25 cellular contexts compared by ENCODE assay signal in genomic region chr11:119982517-119983239, GRCh38.
DNase-seq lines count a peak whose midpoint lies in the region; ATAC-seq and TF ChIP-seq lines count a peak whose summit lies in the region.
"Had no signal": no experiment of that assay in that cellular context is flagged by ENCODE, and none has a peak within 500 bp of the region (broad histone marks: within the 10 kb centered on the region; RNA-seq: fewer than 3 reads in every experiment).

No MANE protein-coding gene starts in this region.

- H3K4me1 ChIP-seq in fibroblast of lung (ENCODE audit: control insufficient read depth, extremely low read depth, insufficient read depth, low read length) (no peaks in the 10 kb centered on the region), osteoblast (ENCODE audit: insufficient read depth, low read length) (no peaks in the 10 kb centered on the region)
- H3K4me1 ChIP-seq: heart right ventricle, stomach, upper lobe of left lung had no signal

- H4K20me1 ChIP-seq in fibroblast of lung (ENCODE audit: control insufficient read depth, extremely low read depth, insufficient read depth, low read length) = no peaks in the 10 kb centered on the region
- no peaks in the 10 kb centered on the region for H4K20me1 ChIP-seq in osteoblast (ENCODE audit: insufficient read depth, low read length)

- H3K9ac ChIP-seq in fibroblast of lung (ENCODE audit: insufficient read depth, low read length) = no peak overlapping the region
- H3K9ac ChIP-seq: neural progenitor cell had no signal

- DNase-seq in DMS 273 (lab: John Stamatoyannopoulos, UW; ENCODE audit: unreplicated experiment) (peak; percentile 22), DMS 273 treated with DMSO at 0.1 percent for 48 hours (lab: John Stamatoyannopoulos, UW) (no peak), NCI-H1694 treated with DMSO at 0.1 percent for 48 hours (lab: John Stamatoyannopoulos, UW) (peak; percentile 5), fibroblast of lung (ENCODE audit: low read depth in 2 of 2) (peak; percentile 4 to 13), osteoblast (ENCODE audit: insufficient read length, low spot score, missing footprints) (peak; percentile 65), NCI-H1105 (lab: John Stamatoyannopoulos, UW) (no peak), T-helper 17 cell (no peak)
- DNase-seq in activated CD8-positive, alpha-beta memory T cell treated with anti-CD3 and anti-CD28 coated beads for 24 hours = no peak
- DNase-seq: activated B cell treated with CpG ODN at 0.5 μM for 24 hours; AML-193; COR-L47; effector memory CD4-positive, alpha-beta T cell; EL; esophagus squamous epithelium; heart right ventricle; Karpas-422; stimulated activated CD4-positive, alpha-beta T cell treated with anti-CD3 and anti-CD28 coated beads, Interleukin-4, amount 100 ng/mL, for 1 hour; stomach; T1000 had no signal

- no peak for ATAC-seq in T-helper 17 cell
- ATAC-seq: activated naive CD4-positive, alpha-beta T cell treated with anti-CD3 and anti-CD28 coated beads, Interleukin-2, amount 50 U/mL, for 72 hours had no signal

- H3K27ac ChIP-seq in fibroblast of lung (ENCODE audit: insufficient read depth, low read length) (no peak overlapping the region), osteoblast (ENCODE audit: low read depth, low read length) (no peak overlapping the region)
- H3K27ac ChIP-seq: 22Rv1, esophagus squamous epithelium, heart right ventricle, neural progenitor cell, stomach, upper lobe of left lung had no signal

- TF ChIP-seq CTCF in fibroblast of lung (conservative IDR thresholded peaks at IDR 0.05 in 1 of 2, IDR thresholded peaks at IDR 0.05 in 1 of 2; ENCODE audit: low read depth in 1 of 2, low read length in 2 of 2) (no peak), osteoblast (IDR thresholded peaks at IDR 0.05; ENCODE audit: extremely low read depth, low read depth, low read length) (no peak)

- H3K4me1 Mint-ChIP-seq in T-helper 17 cell = peaks cover 2% of the 10 kb centered on the region
- H3K4me1 Mint-ChIP-seq: activated B cell treated with CpG ODN at 0.5 μM for 24 hours had no signal

- H3K36me3 ChIP-seq in fibroblast of lung (ENCODE audit: control insufficient read depth, insufficient read depth, low read length) (no peaks in the 10 kb centered on the region), osteoblast (ENCODE audit: insufficient read depth, low read length) (no peaks in the 10 kb centered on the region)
- H3K36me3 ChIP-seq: esophagus squamous epithelium, heart right ventricle, neural progenitor cell, stomach, upper lobe of left lung had no signal

- no peaks in the 10 kb centered on the region for H3K36me3 Mint-ChIP-seq in T-helper 17 cell (ENCODE audit: low read depth)
- H3K36me3 Mint-ChIP-seq: activated naive CD4-positive, alpha-beta T cell treated with anti-CD3 and anti-CD28 coated beads, Interleukin-2, amount 50 U/mL, for 72 hours; neural progenitor cell had no signal

- H3K4me3 ChIP-seq in fibroblast of lung (replicated peaks in 1 of 4; ENCODE audit: control extremely low read depth in 1 of 4, insufficient read depth in 1 of 4, low read depth in 3 of 4, low read length in 4 of 4) (no peak overlapping the region), osteoblast (ENCODE audit: insufficient read depth, low read length) (no peak overlapping the region)
- H3K4me3 ChIP-seq: esophagus squamous epithelium, heart right ventricle, neural progenitor cell, smooth muscle cell, stomach, upper lobe of left lung had no signal

- H3K4me2 ChIP-seq in fibroblast of lung (ENCODE audit: extremely low read depth, insufficient read depth, low read length) = no peak overlapping the region
- H3K4me2 ChIP-seq in osteoblast (ENCODE audit: insufficient read depth, low read length) = no peak overlapping the region
- H3K4me2 ChIP-seq: neural progenitor cell, smooth muscle cell had no signal

- no peaks in the 10 kb centered on the region for H3K27me3 ChIP-seq in fibroblast of lung (ENCODE audit: control insufficient read depth, insufficient read depth, low read length)
- peaks cover 20% of the 10 kb centered on the region for H3K27me3 ChIP-seq in osteoblast (ENCODE audit: insufficient read depth, low read length)
- H3K27me3 ChIP-seq: neural progenitor cell, upper lobe of left lung had no signal

- H3K9me3 ChIP-seq in fibroblast of lung (ENCODE audit: control insufficient read depth, insufficient read depth, low read depth, low read length) = no peaks in the 10 kb centered on the region
- no peaks in the 10 kb centered on the region for H3K9me3 ChIP-seq in osteoblast (ENCODE audit: low read depth, low read length)
- no peaks in the 10 kb centered on the region for H3K9me3 ChIP-seq in T-helper 17 cell (ENCODE audit: control insufficient read depth, low read length, poor library complexity, severe bottlenecking)
- H3K9me3 ChIP-seq: esophagus squamous epithelium, heart right ventricle, stomach, upper lobe of left lung had no signal

- no peaks in the 10 kb centered on the region for H3K79me2 ChIP-seq in fibroblast of lung (ENCODE audit: control insufficient read depth, insufficient read depth, low read length)
- H3K79me2 ChIP-seq in osteoblast (ENCODE audit: insufficient read depth, low read length) = no peaks in the 10 kb centered on the region

- no peak overlapping the region for H3K27ac Mint-ChIP-seq in T-helper 17 cell
- H3K27ac Mint-ChIP-seq: activated B cell treated with CpG ODN at 0.5 μM for 24 hours had no signal

- H3K27me3 Mint-ChIP-seq in T-helper 17 cell = peaks cover 71% of the 10 kb centered on the region

- H2AFZ ChIP-seq in fibroblast of lung (ENCODE audit: low read length) = no peak overlapping the region
- no peak overlapping the region for H2AFZ ChIP-seq in osteoblast (ENCODE audit: low read length)
- H2AFZ ChIP-seq: neural progenitor cell had no signal

- H3K4me3 Mint-ChIP-seq in T-helper 17 cell = no peak overlapping the region
- H3K4me3 Mint-ChIP-seq: activated B cell treated with CpG ODN at 0.5 μM for 24 hours, H9, neural progenitor cell had no signal

Comparison
In these comparisons a context has a peak if more than half of its experiments do, and no peak if none do; other contexts are left out.
1. DNase-seq: peak in DMS 273 (single experiment), NCI-H1694 treated with DMSO at 0.1 percent for 48 hours (single experiment), fibroblast of lung (2 of 2) and osteoblast (single experiment); none in DMS 273 treated with DMSO at 0.1 percent for 48 hours (single experiment), NCI-H1105 (single experiment), T-helper 17 cell (0 of 3) and activated CD8-positive, alpha-beta memory T cell treated with anti-CD3 and anti-CD28 coated beads for 24 hours (single experiment).